Comparison of ENCODE assay signal across 16 cellular contexts in genomic region chr22:49886346-49887073, GRCh38. TPM values are rescaled to one million over a fixed set of nuclear protein-coding genes. Genes with fewer than 3 reads are reported as not detected.
DNase-seq lines count a peak whose midpoint lies in the region; ATAC-seq and TF ChIP-seq lines count a peak whose summit lies in the region.
"Had no signal": no experiment of that assay in that cellular context is flagged by ENCODE, and none has a peak within 500 bp of the region (broad histone marks: within the 10 kb centered on the region; RNA-seq: fewer than 3 reads in every experiment).

No MANE protein-coding gene starts in this region.

- H3K27me3 Mint-ChIP-seq in natural killer cell (ENCODE audit: low read depth in 2 of 2), result no peaks in the 10 kb centered on the region
- no peaks in the 10 kb centered on the region for H3K27me3 Mint-ChIP-seq in natural killer cell treated with Interleukin-12 subunit alpha and Interleukin-12 subunit beta and Interleukin-15 and Interleukin-18, amount 100 ng/mL, for 72 hours
- no peaks in the 10 kb centered on the region for H3K27me3 Mint-ChIP-seq in chondrocyte (ENCODE audit: low read depth)
- H3K27me3 Mint-ChIP-seq: CD4-positive, CD25-positive, alpha-beta regulatory T cell; CD8-positive, alpha-beta memory T cell had no signal

- H3K27me3 ChIP-seq in upper lobe of right lung (no peaks in the 10 kb centered on the region), tibial nerve (no peaks in the 10 kb centered on the region)
- H3K27me3 ChIP-seq: BE2C had no signal

- no peak for TF ChIP-seq EP300 in tibial nerve (IDR thresholded peaks at IDR 0.05)

- H3K9me3 ChIP-seq in upper lobe of right lung (no peaks in the 10 kb centered on the region), tibial nerve (peaks cover 0 to 14% (median 0%) of the 10 kb centered on the region in 4 donors), OCI-LY7 (ENCODE audit: low read length) (peaks cover 9% of the 10 kb centered on the region; the same call in 1 of the 2 replicates)
- H3K9me3 ChIP-seq: BE2C had no signal

- no peak overlapping the region for H3K4me2 ChIP-seq in OCI-LY7 (ENCODE audit: low read length)

- intact Hi-C loops in natural killer cell (cut with micrococcal nuclease) (no loop called here), upper lobe of right lung (cut with DNase I) (no loop called here), OCI-LY7 (cut with micrococcal nuclease; ENCODE audit: unreplicated experiment) (no loop called here)

- H3K36me3 ChIP-seq in upper lobe of right lung (peaks cover 40% of the 10 kb centered on the region), tibial nerve (peaks cover 0 to 88% (median 4%) of the 10 kb centered on the region in 3 donors), OCI-LY7 (ENCODE audit: insufficient read depth, low read length) (peaks cover 87% of the 10 kb centered on the region)

- CTCF ChIA-PET in OCI-LY7 (lab: Charles Lee; ENCODE audit: unreplicated experiment), result no interaction called here

- H3K27ac Mint-ChIP-seq in natural killer cell (peak overlapping the region in 1 of 2 donors; percentile 65), chondrocyte (ENCODE audit: unreplicated experiment) (peak overlapping the region; percentile 49)
- no peak overlapping the region for H3K27ac Mint-ChIP-seq in natural killer cell treated with Interleukin-12 subunit alpha and Interleukin-12 subunit beta and Interleukin-15 and Interleukin-18, amount 100 ng/mL, for 72 hours
- H3K27ac Mint-ChIP-seq: CD4-positive, CD25-positive, alpha-beta regulatory T cell had no signal

- H3K27ac ChIP-seq in upper lobe of right lung (no peak overlapping the region), tibial nerve (no peak overlapping the region), OCI-LY7 (ENCODE audit: low read depth, low read length, poor library complexity, severe bottlenecking) (no peak overlapping the region)
- H3K27ac ChIP-seq: GM23248 had no signal

- ATAC-seq in natural killer cell, result peak in 2 of 3 donors; percentile 24 to 62
- ATAC-seq in natural killer cell treated with Interleukin-12 subunit alpha and Interleukin-12 subunit beta and Interleukin-15 and Interleukin-18, amount 100 ng/mL, for 72 hours, result no peak
- ATAC-seq in upper lobe of right lung, result no peak

- TF ChIP-seq CTCF in natural killer cell (IDR thresholded peaks at IDR 0.05), result no peak
- no peak for TF ChIP-seq CTCF in chondrocyte (IDR thresholded peaks at IDR 0.05)
- no peak for TF ChIP-seq CTCF in upper lobe of right lung (IDR thresholded peaks at IDR 0.05)
- no peak for TF ChIP-seq CTCF in tibial nerve (IDR thresholded peaks at IDR 0.05)
- no peak for TF ChIP-seq CTCF in OCI-LY7 (conservative IDR thresholded peaks at IDR 0.05; ENCODE audit: low read length)

- WGBS in tibial nerve, 2 donors, result 94 to 98% methylated on average over 30 to 41 of the region's 41 CpGs

- H3K4me3 ChIP-seq in upper lobe of right lung, result no peak overlapping the region
- no peak overlapping the region for H3K4me3 ChIP-seq in tibial nerve
- no peak overlapping the region for H3K4me3 ChIP-seq in OCI-LY7 (ENCODE audit: low read depth, low read length, poor library complexity, severe bottlenecking)
- H3K4me3 ChIP-seq: GM23248, HAP-1 had no signal

- no peaks in the 10 kb centered on the region for H3K4me1 ChIP-seq in upper lobe of right lung
- no peaks in the 10 kb centered on the region for H3K4me1 ChIP-seq in tibial nerve
- no peaks in the 10 kb centered on the region for H3K4me1 ChIP-seq in OCI-LY7 (ENCODE audit: insufficient read depth, low read length, poor library complexity, severe bottlenecking)
- H3K4me1 ChIP-seq: BE2C, HAP-1 had no signal

- H3K79me2 ChIP-seq in OCI-LY7 (ENCODE audit: insufficient read depth, low read depth, low read length), result peaks cover 14% of the 10 kb centered on the region; the same call in 1 of the 2 replicates

- H3K36me3 Mint-ChIP-seq in natural killer cell (peaks cover 16% of the 10 kb centered on the region), chondrocyte (ENCODE audit: low read depth) (peaks cover 41% of the 10 kb centered on the region)
- peaks cover 5% of the 10 kb centered on the region for H3K36me3 Mint-ChIP-seq in natural killer cell treated with Interleukin-12 subunit alpha and Interleukin-12 subunit beta and Interleukin-15 and Interleukin-18, amount 100 ng/mL, for 72 hours

- no peak for DNase-seq in natural killer cell
- DNase-seq in natural killer cell treated with Interleukin-12 subunit alpha and Interleukin-12 subunit beta and Interleukin-15 and Interleukin-18, amount 100 ng/mL, for 72 hours (ENCODE audit: low spot score), result no peak
- DNase-seq in chondrocyte (ENCODE audit: low spot score), result peak; percentile 74
- peak; percentile 84 for DNase-seq in mesenteric fat pad (ENCODE audit: low spot score)
- DNase-seq in upper lobe of right lung, result peak; percentile 35
- no peak for DNase-seq in mucosa of gallbladder (ENCODE audit: low spot score)
- DNase-seq in tibial nerve (ENCODE audit: low spot score in 2 of 2), result no peak
- DNase-seq in OCI-LY7 (ENCODE audit: low spot score), result no peak
- DNase-seq: ACHN; BE2C; C1 segment of cervical spinal cord; CD4-positive, CD25-positive, alpha-beta regulatory T cell; CD8-positive, alpha-beta memory T cell; COR-L47; GM23248 had no signal

- no peak overlapping the region for H2AFZ ChIP-seq in OCI-LY7 (ENCODE audit: low read length)
- H2AFZ ChIP-seq: GM23248 had no signal

- BruUV-seq in OCI-LY7 (replicated peaks; lab: Mats Ljungman, UMichigan), result no TSS peak

- H4K20me1 ChIP-seq in OCI-LY7 (ENCODE audit: insufficient read depth, low read length), result no peaks in the 10 kb centered on the region

- no peak for TF ChIP-seq POLR2A in tibial nerve (IDR thresholded peaks at IDR 0.05)

- H3K4me3 Mint-ChIP-seq in natural killer cell, result no peak overlapping the region
- H3K4me3 Mint-ChIP-seq in natural killer cell treated with Interleukin-12 subunit alpha and Interleukin-12 subunit beta and Interleukin-15 and Interleukin-18, amount 100 ng/mL, for 72 hours, result no peak overlapping the region
- H3K4me3 Mint-ChIP-seq in chondrocyte (ENCODE audit: unreplicated experiment), result no peak overlapping the region
- H3K4me3 Mint-ChIP-seq: CD8-positive, alpha-beta memory T cell had no signal

- H3K4me1 Mint-ChIP-seq in natural killer cell (peaks cover 20 to 36% of the 10 kb centered on the region in 2 donors), chondrocyte (ENCODE audit: low read depth) (peaks cover 25% of the 10 kb centered on the region)
- peaks cover 20 to 27% of the 10 kb centered on the region in 2 donors for H3K4me1 Mint-ChIP-seq in natural killer cell treated with Interleukin-12 subunit alpha and Interleukin-12 subunit beta and Interleukin-15 and Interleukin-18, amount 100 ng/mL, for 72 hours (ENCODE audit: low read depth in 2 of 2)

- H3K9me2 ChIP-seq in OCI-LY7 (ENCODE audit: insufficient read depth, low read length), result no peaks in the 10 kb centered on the region

- no peaks in the 10 kb centered on the region for H3K9me3 Mint-ChIP-seq in natural killer cell
- no peaks in the 10 kb centered on the region for H3K9me3 Mint-ChIP-seq in natural killer cell treated with Interleukin-12 subunit alpha and Interleukin-12 subunit beta and Interleukin-15 and Interleukin-18, amount 100 ng/mL, for 72 hours
- H3K9me3 Mint-ChIP-seq in chondrocyte (ENCODE audit: low read depth), result peaks cover 10% of the 10 kb centered on the region

- POLR2A ChIA-PET in OCI-LY7 (lab: Charles Lee), result no interaction called here

RNA-seq across cellular contexts. Expression of gene ALG12, which starts 31.7 kb away (rescaled TPM):
- total RNA-seq in natural killer cell (10 to 100 TPM; 17.2 to 22.7 (median 19.2) TPM), chondrocyte (18.7 to 27.3 TPM (median 20.6 TPM) in 3 replicates), mesenteric fat pad (12.5 TPM), upper lobe of right lung (28.1 TPM), mucosa of gallbladder (36.7 TPM), tibial nerve (10 to 100 TPM in 3 of 4 donors, 1 to 10 TPM in 1; 9.0 to 17.4 (median 14.5) TPM), OCI-LY7 (2022) (11.4 and 14.0 TPM in 2 replicates)
- 10 to 100 TPM; 19.3 to 22.9 TPM for total RNA-seq in natural killer cell treated with Interleukin-12 subunit alpha and Interleukin-12 subunit beta and Interleukin-15 and Interleukin-18, amount 100 ng/mL, for 72 hours
- total RNA-seq in OCI-LY7 (2014; rRNA removed; shearing (Covaris generic)), result 6.4 and 11.7 TPM in 2 replicates

RNA-seq across cellular contexts. Expression of gene CRELD2, which starts 31.9 kb away (rescaled TPM):
- 10 to 100 TPM; 45.1 to 69.8 (median 48.5) TPM for total RNA-seq in natural killer cell
- total RNA-seq in natural killer cell treated with Interleukin-12 subunit alpha and Interleukin-12 subunit beta and Interleukin-15 and Interleukin-18, amount 100 ng/mL, for 72 hours, result 10 to 100 TPM; 59.5 to 75.7 TPM
- total RNA-seq in chondrocyte, result 44.3 to 117 TPM (median 49.9 TPM) in 3 replicates
- 36.5 TPM for total RNA-seq in mesenteric fat pad
- 44.2 TPM for total RNA-seq in upper lobe of right lung
- total RNA-seq in mucosa of gallbladder, result 56.6 TPM
- 10 to 100 TPM; 44.8 to 80.4 (median 65.1) TPM for total RNA-seq in tibial nerve
- 32.5 and 35.3 TPM in 2 replicates for total RNA-seq in OCI-LY7 (2014; rRNA removed; shearing (Covaris generic))
- total RNA-seq in OCI-LY7 (2022), result 27.4 and 32.0 TPM in 2 replicates

RNA-seq across cellular contexts. Expression of gene ZBED4, which starts 32.9 kb away (rescaled TPM):
- total RNA-seq in natural killer cell, result 10 to 100 TPM; 21.1 to 24.5 (median 22.7) TPM
- 10 to 100 TPM; 18.3 to 30.7 TPM for total RNA-seq in natural killer cell treated with Interleukin-12 subunit alpha and Interleukin-12 subunit beta and Interleukin-15 and Interleukin-18, amount 100 ng/mL, for 72 hours
- total RNA-seq in chondrocyte, result 15.3 to 17.6 TPM (median 17.6 TPM) in 3 replicates
- total RNA-seq in mesenteric fat pad, result 10.4 TPM
- total RNA-seq in upper lobe of right lung, result 11.8 TPM
- total RNA-seq in mucosa of gallbladder, result 11.2 TPM
- 10 to 100 TPM in 1 of 4 donors, 1 to 10 TPM in 3; 5.9 to 12.3 (median 7.3) TPM for total RNA-seq in tibial nerve
- total RNA-seq in OCI-LY7 (2014; rRNA removed; shearing (Covaris generic)), result 27.8 and 30.4 TPM in 2 replicates
- total RNA-seq in OCI-LY7 (2022), result 31.6 and 33.6 TPM in 2 replicates

RNA-seq across cellular contexts. Expression of gene BRD1, which starts 58.8 kb away (rescaled TPM):
- total RNA-seq in natural killer cell (100 to 1,000 TPM; 126 to 154 (median 132) TPM), chondrocyte (27.7 to 29.5 TPM (median 29.5 TPM) in 3 replicates), mesenteric fat pad (25.0 TPM), upper lobe of right lung (39.0 TPM), mucosa of gallbladder (45.3 TPM), tibial nerve (10 to 100 TPM; 44.6 to 74.9 (median 60.4) TPM), OCI-LY7 (2022) (46.6 and 47.3 TPM in 2 replicates)
- 10 to 100 TPM; 31.2 to 59.5 TPM for total RNA-seq in natural killer cell treated with Interleukin-12 subunit alpha and Interleukin-12 subunit beta and Interleukin-15 and Interleukin-18, amount 100 ng/mL, for 72 hours
- total RNA-seq in OCI-LY7 (2014; rRNA removed; shearing (Covaris generic)), result 37.3 and 38.1 TPM in 2 replicates

Comparison
In these comparisons a context has a peak if more than half of its experiments do, and no peak if none do; other contexts are left out.
1. ATAC-seq: peak in natural killer cell (2 of 3); none in natural killer cell treated with Interleukin-12 subunit alpha and Interleukin-12 subunit beta and Interleukin-15 and Interleukin-18, amount 100 ng/mL, for 72 hours (0 of 2) and upper lobe of right lung (single experiment).
2. DNase-seq: peak in chondrocyte (single experiment), mesenteric fat pad (single experiment) and upper lobe of right lung (single experiment); none in natural killer cell (single experiment), natural killer cell treated with Interleukin-12 subunit alpha and Interleukin-12 subunit beta and Interleukin-15 and Interleukin-18, amount 100 ng/mL, for 72 hours (single experiment), mucosa of gallbladder (single experiment), tibial nerve (0 of 2) and OCI-LY7 (single experiment).